In the genomic region with DNA sequence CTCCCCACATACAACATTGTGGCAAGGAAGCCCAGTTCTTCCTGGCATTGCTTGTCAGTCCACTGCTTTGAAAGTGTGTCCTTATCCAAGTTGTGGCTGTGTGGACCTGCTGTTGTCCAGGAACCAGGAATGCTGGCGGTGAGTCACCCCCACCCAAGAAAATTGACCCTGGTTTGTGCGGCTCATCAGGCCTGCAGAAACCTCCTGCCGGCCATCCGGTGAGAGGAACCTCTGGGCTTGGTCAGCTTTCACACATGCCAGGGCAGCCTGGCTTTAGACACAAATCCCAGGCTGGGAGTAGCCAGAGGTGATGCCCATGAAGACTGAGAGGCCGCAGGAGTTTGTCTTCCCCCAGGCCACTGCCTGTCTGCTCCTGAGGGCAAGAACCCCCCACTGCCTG, we compare ENCODE assay signal across 20 cellular contexts.
DNase-seq lines count a peak whose midpoint lies in the region; ATAC-seq, FAIRE-seq and TF ChIP-seq lines count a peak whose summit lies in the region.
"Had no signal": no experiment of that assay in that cellular context is flagged by ENCODE, and none has a peak within 500 bp of the region (broad histone marks: within the 10 kb centered on the region; RNA-seq: fewer than 3 reads in every experiment).

No MANE protein-coding gene starts in this region.

- H3K36me3 ChIP-seq in H7 (replicated peaks; ENCODE audit: control insufficient read depth, insufficient read depth, low read length) (no peaks in the 10 kb centered on the region), SJSA1 (no peaks in the 10 kb centered on the region), H1 (ENCODE audit: control insufficient read depth in 2 of 4, insufficient read depth in 4 of 4, low read length in 3 of 4) (no peaks in the 10 kb centered on the region), tibial artery (no peaks in the 10 kb centered on the region)

- no peaks in the 10 kb centered on the region for H3K9me3 ChIP-seq in SJSA1 (replicated peaks)
- H3K9me3 ChIP-seq in H1 (ENCODE audit: insufficient read depth in 2 of 2, low read depth in 1 of 2, low read length in 1 of 2), result no peaks in the 10 kb centered on the region
- H3K9me3 ChIP-seq in tibial artery, result no peaks in the 10 kb centered on the region

- H2AK5ac ChIP-seq in H1 (ENCODE audit: low read depth, low read length), result 0 out of 2 replicates have a peak overlapping the region, but pooled peaks have one; percentile 45

- TF ChIP-seq RAD21 in H1 (IDR thresholded peaks at IDR 0.05 in 1 of 2, conservative IDR thresholded peaks at IDR 0.05 in 1 of 2; ENCODE audit: low read depth in 2 of 2, low read length in 2 of 2), result no peak

- no peak overlapping the region for H2BK5ac ChIP-seq in H1 (ENCODE audit: low read depth, low read length)

- H3K79me2 ChIP-seq in H1 (ENCODE audit: control insufficient read depth in 1 of 2, insufficient read depth in 2 of 2, low read length in 2 of 2), result no peaks in the 10 kb centered on the region

- no peak for TF ChIP-seq EP300 in H1 (IDR thresholded peaks at IDR 0.05; ENCODE audit: borderline replicate concordance in 1 of 2, low read depth in 2 of 2, low read length in 2 of 2)

- CTCF ChIA-PET in H1 (lab: Charles Lee; ENCODE audit: partially characterized antibody), result no interaction called here

- H3K18ac ChIP-seq in H1 (ENCODE audit: extremely low read depth, low read length), result no peak overlapping the region

- no peak overlapping the region for H4K8ac ChIP-seq in H1 (ENCODE audit: extremely low read depth, insufficient read depth, low read length)

- H3K23ac ChIP-seq in H1 (ENCODE audit: insufficient read length), result no peak overlapping the region

- H3K4ac ChIP-seq in H1 (replicated peaks; ENCODE audit: insufficient read length, low read depth, low read length), result no peak overlapping the region

- no peak overlapping the region for H2BK12ac ChIP-seq in H1 (ENCODE audit: low read depth, low read length)

- no peak overlapping the region for H3K4me2 ChIP-seq in H1 (ENCODE audit: insufficient read depth in 1 of 2, low read depth in 2 of 2, low read length in 2 of 2)

- 0 out of 2 replicates have a peak overlapping the region, but pooled peaks have one; percentile 61 for H2BK15ac ChIP-seq in H1 (ENCODE audit: low read length)

- TF ChIP-seq CTCF in H1 (IDR thresholded peaks at IDR 0.05; ENCODE audit: control extremely low read depth in 1 of 3, insufficient read depth in 1 of 3, low read depth in 1 of 3, low read length in 3 of 3) (no peak), tibial artery (IDR thresholded peaks at IDR 0.05) (no peak)

- H2BK120ac ChIP-seq in H1 (replicated peaks; ENCODE audit: low read depth, low read length), result no peak overlapping the region

- no peak overlapping the region for H2AFZ ChIP-seq in H1 (ENCODE audit: low read length)

- H3K4me3 ChIP-seq in H7 (ENCODE audit: insufficient read depth, low read depth, low read length) (no peak overlapping the region), SJSA1 (no peak overlapping the region), H1 (ENCODE audit: extremely low read depth in 1 of 4, insufficient read depth in 2 of 4, low read depth in 3 of 4, low read length in 4 of 4) (no peak overlapping the region), tibial artery (no peak overlapping the region)

- no peaks in the 10 kb centered on the region for H4K20me1 ChIP-seq in H1 (replicated peaks in 1 of 2; ENCODE audit: control insufficient read depth in 1 of 2, insufficient read depth in 2 of 2, low read length in 2 of 2)

- no peak overlapping the region for H2BK20ac ChIP-seq in H1 (ENCODE audit: low read length)

- no peak overlapping the region for H3K9ac ChIP-seq in H1 (replicated peaks in 1 of 4; ENCODE audit: extremely low read depth in 1 of 4, low read depth in 3 of 4, low read length in 3 of 4)

- no peaks in the 10 kb centered on the region; the same call in 1 of the 2 replicates for H3K23me2 ChIP-seq in H1 (ENCODE audit: low read depth, low read length)

- POLR2A ChIA-PET in H1 (lab: Charles Lee; ENCODE audit: partially characterized antibody), result no interaction called here

- FAIRE-seq in H1 (lab: Jason Lieb, UNC), result no peak
- FAIRE-seq: GM12892 had no signal

- H4K91ac ChIP-seq in H1 (replicated peaks; ENCODE audit: insufficient read length, low read length), result no peak overlapping the region

- H3K27ac ChIP-seq in SJSA1 (peak overlapping the region; percentile 25; the same call in 1 of the 2 replicates), H1 (ENCODE audit: low read depth, low read length) (no peak overlapping the region), tibial artery (peak overlapping the region; percentile 60 to 63)

- no peak overlapping the region for H3K56ac ChIP-seq in H1 (replicated peaks; ENCODE audit: insufficient read length, low read depth, low read length)

- intact Hi-C loops in tibial artery (cut with DNase I; ENCODE audit: low total_unique reads), result no loop called here

- ATAC-seq in HG03442 (IDR thresholded peaks at IDR 0.05; ENCODE audit: unreplicated experiment), result no peak
- ATAC-seq: PC-3 had no signal

- no peak for TF ChIP-seq POLR2A in H1 (IDR thresholded peaks at IDR 0.05; ENCODE audit: control extremely low read depth in 1 of 2, low read depth in 2 of 2, low read length in 2 of 2)

- H3K14ac ChIP-seq in H1 (ENCODE audit: insufficient read length), result no peak overlapping the region

- peaks cover 60% of the 10 kb centered on the region for H3K4me1 ChIP-seq in SJSA1 (replicated peaks)
- H3K4me1 ChIP-seq in H1 (replicated peaks in 1 of 4; ENCODE audit: control insufficient read depth in 3 of 4, insufficient read depth in 4 of 4, low read length in 3 of 4), result no peaks in the 10 kb centered on the region; a peak in 1 of 7 replicates
- H3K4me1 ChIP-seq in tibial artery, result peaks cover 0 to 62% (median 32%) of the 10 kb centered on the region in 4 donors

- WGBS in H1 (ENCODE audit: extremely low coverage in 1 of 2, insufficient coverage in 1 of 2, insufficient read length in 1 of 2, insufficient replicate concordance in 2 of 2, low coverage in 1 of 2, low lambda C conversion rate in 2 of 2, missing lambda C conversion rate in 1 of 2), 2 experiments, result 82% methylated on average over 5 of the region's 5 CpGs; no CpG with 5 or more reads in 1 of the 2 experiments

- no peaks in the 10 kb centered on the region for H3K79me1 ChIP-seq in H1 (ENCODE audit: low read depth, low read length)

- DNase-seq in H7 (peak; percentile 16), SJSA1 (ENCODE audit: low read depth in 1 of 2, low spot score in 2 of 2) (peak; percentile 62 to 84), H1 (ENCODE audit: low read depth in 1 of 2, low spot score in 2 of 2) (no peak), tibial artery (no peak)
- no peak for DNase-seq in activated T-cell treated with anti-CD3 and anti-CD28 coated beads, Interleukin-2, amount 50 U/mL, for 48 hours
- DNase-seq in stimulated activated CD4-positive, alpha-beta T cell treated with anti-CD3 and anti-CD28 coated beads, Interleukin-4, amount 100 ng/mL, for 1 hour, result no peak
- DNase-seq: Calu3; H9; IMR-90; KG1; MM.1S; NCI-H2029; NCI-H446 treated with DMSO at 0.1 percent for 48 hours; NCI-H82; NK-92 treated with Interleukin-12 subunit alpha and Interleukin-12 subunit beta, amount 100 ng/mL, for 24 hours; PC-3; Right ventricle myocardium superior; RPMI8226 had no signal

- H3K27me3 ChIP-seq in H7 (ENCODE audit: control insufficient read depth, insufficient read depth, low read length) (no peaks in the 10 kb centered on the region), SJSA1 (replicated peaks) (no peaks in the 10 kb centered on the region), H1 (replicated peaks in 1 of 4; ENCODE audit: control insufficient read depth in 3 of 4, extremely low read depth in 1 of 4, insufficient read depth in 3 of 4, low read length in 3 of 4) (no peaks in the 10 kb centered on the region), tibial artery (no peaks in the 10 kb centered on the region)

- H4K5ac ChIP-seq in H1 (ENCODE audit: insufficient read length, low read depth, low read length), result no peak overlapping the region

TF ChIP-seq in H1, 55 proteins besides CTCF, POLR2A, EP300 and RAD21:
- TF ChIP-seq SP4 (IDR thresholded peaks at IDR 0.05; ENCODE audit: low read length), result no peak
- no peak for TF ChIP-seq CHD2 (IDR thresholded peaks at IDR 0.05; ENCODE audit: low read length)
- no peak for TF ChIP-seq SIX5 (IDR thresholded peaks at IDR 0.05; ENCODE audit: low read depth, low read length)
- no peak for TF ChIP-seq ZNF274 (IDR thresholded peaks at IDR 0.05; ENCODE audit: borderline replicate concordance, extremely low read depth, low read length)
- no peak for TF ChIP-seq TBP (IDR thresholded peaks at IDR 0.05; ENCODE audit: low read depth, low read length)
- no peak for TF ChIP-seq NRF1 (IDR thresholded peaks at IDR 0.05; ENCODE audit: low read depth, low read length)
- no peak for TF ChIP-seq SP2 (IDR thresholded peaks at IDR 0.05; ENCODE audit: low read length)
- TF ChIP-seq EZH2 (IDR thresholded peaks at IDR 0.05; ENCODE audit: low read depth, low read length, severe bottlenecking), result no peak
- no peak for TF ChIP-seq KDM4A (IDR thresholded peaks at IDR 0.05; ENCODE audit: low read depth, low read length, severe bottlenecking)
- TF ChIP-seq CTBP2 (IDR thresholded peaks at IDR 0.05; ENCODE audit: borderline replicate concordance, insufficient read depth, insufficient read length, low read length), result no peak
- no peak for TF ChIP-seq HDAC2 (IDR thresholded peaks at IDR 0.05; ENCODE audit: borderline replicate concordance in 1 of 2, low read depth in 2 of 2, low read length in 2 of 2)
- TF ChIP-seq BACH1 (IDR thresholded peaks at IDR 0.05; ENCODE audit: low read length), result no peak
- TF ChIP-seq SAP30 (IDR thresholded peaks at IDR 0.05; ENCODE audit: insufficient read depth, insufficient replicate concordance, low read length), result no peak
- TF ChIP-seq SRF (IDR thresholded peaks at IDR 0.05; ENCODE audit: low read depth, low read length), result no peak
- TF ChIP-seq, protein P1, sequence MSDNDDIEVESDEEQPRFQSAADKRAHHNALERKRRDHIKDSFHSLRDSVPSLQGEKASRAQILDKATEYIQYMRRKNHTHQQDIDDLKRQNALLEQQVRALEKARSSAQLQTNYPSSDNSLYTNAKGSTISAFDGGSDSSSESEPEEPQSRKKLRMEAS (IDR thresholded peaks at IDR 0.05), result no peak
- TF ChIP-seq, protein P2, sequence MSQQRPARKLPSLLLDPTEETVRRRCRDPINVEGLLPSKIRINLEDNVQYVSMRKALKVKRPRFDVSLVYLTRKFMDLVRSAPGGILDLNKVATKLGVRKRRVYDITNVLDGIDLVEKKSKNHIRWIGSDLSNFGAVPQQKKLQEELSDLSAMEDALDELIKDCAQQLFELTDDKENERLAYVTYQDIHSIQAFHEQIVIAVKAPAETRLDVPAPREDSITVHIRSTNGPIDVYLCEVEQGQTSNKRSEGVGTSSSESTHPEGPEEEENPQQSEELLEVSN (IDR thresholded peaks at IDR 0.05), result no peak
- TF ChIP-seq POU5F1 (IDR thresholded peaks at IDR 0.05; ENCODE audit: low read depth, low read length), result no peak
- TF ChIP-seq RBBP5 (IDR thresholded peaks at IDR 0.05; ENCODE audit: borderline replicate concordance, low read depth, low read length), result no peak
- no peak for TF ChIP-seq POLR2AphosphoS5 (IDR thresholded peaks at IDR 0.05; ENCODE audit: low read depth, low read length)

Comparison
In these comparisons a context has a peak if more than half of its experiments do, and no peak if none do; other contexts are left out.
1. DNase-seq: peak in H7 (single experiment) and SJSA1 (2 of 2); none in H1 (0 of 2), tibial artery (0 of 2), activated T-cell treated with anti-CD3 and anti-CD28 coated beads, Interleukin-2, amount 50 U/mL, for 48 hours (0 of 2) and stimulated activated CD4-positive, alpha-beta T cell treated with anti-CD3 and anti-CD28 coated beads, Interleukin-4, amount 100 ng/mL, for 1 hour (single experiment).